In genomic region chr18:62384068-62384467, GRCh38 we compare ENCODE assay signal across 1 cellular context.
TF ChIP-seq lines count a peak whose summit lies in the region.

No MANE protein-coding gene starts in this region.

TF ChIP-seq in A549, 52 proteins besides CTCF, POLR2A, EP300 and RAD21:
- TF ChIP-seq BHLHE40 (IDR thresholded peaks at IDR 0.05; ENCODE audit: low read depth, low read length) (no peak), MAX (IDR thresholded peaks at IDR 0.05) (no peak), HOXB13 (CRISPR knock-in tag; IDR thresholded peaks at IDR 0.05; ENCODE audit: low read depth) (no peak), MYC (IDR thresholded peaks at IDR 0.05; ENCODE audit: borderline replicate concordance, low read length) (no peak), CBX8 (IDR thresholded peaks at IDR 0.05) (no peak), FOSL2 (IDR thresholded peaks at IDR 0.05) (no peak), FOSL2 (CRISPR knock-in tag; IDR thresholded peaks at IDR 0.05) (no peak), ELK1 (IDR thresholded peaks at IDR 0.05; ENCODE audit: low read depth, low read length) (no peak), E2F6 (IDR thresholded peaks at IDR 0.05; ENCODE audit: borderline replicate concordance, low read depth) (no peak), FOSB (CRISPR knock-in tag; IDR thresholded peaks at IDR 0.05) (no peak), MAFK (IDR thresholded peaks at IDR 0.05; ENCODE audit: partially characterized antibody) (no peak), SREBF2 (IDR thresholded peaks at IDR 0.05) (no peak), TP53 (CRISPR knock-in tag; IDR thresholded peaks at IDR 0.05) (no peak)
